Comparison of ENCODE assay signal across 1 cellular context in the genomic region with DNA sequence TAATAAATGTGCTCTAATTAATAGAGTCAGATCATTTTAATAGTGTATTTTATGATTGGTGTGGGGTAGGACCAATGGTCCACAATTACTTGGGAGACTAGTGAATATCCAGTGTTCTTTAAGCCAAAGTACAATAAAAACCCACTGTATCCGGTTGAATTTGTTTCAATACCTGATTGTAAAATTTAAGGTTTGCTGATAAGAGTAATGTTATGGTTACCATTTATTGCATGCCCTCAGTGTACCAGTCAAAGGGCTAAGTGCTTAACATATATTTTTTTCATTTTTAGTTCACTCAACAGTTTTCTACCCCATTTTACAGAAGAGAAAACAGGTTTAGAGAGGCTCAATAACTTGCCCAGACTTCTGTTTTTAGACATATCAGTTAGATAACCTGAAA.
TF ChIP-seq lines count a peak whose summit lies in the region.

No MANE protein-coding gene starts in this region.

TF ChIP-seq in neural cell, 6 proteins besides CTCF, POLR2A, EP300 and RAD21:
- TF ChIP-seq EZH2 (IDR thresholded peaks at IDR 0.05; ENCODE audit: borderline replicate concordance, insufficient read depth, low read length, poor library complexity, severe bottlenecking) (no peak), TAF1 (IDR thresholded peaks at IDR 0.05; ENCODE audit: low read depth) (no peak), POLR2AphosphoS5 (IDR thresholded peaks at IDR 0.05) (no peak), REST (IDR thresholded peaks at IDR 0.05; ENCODE audit: borderline replicate concordance) (no peak), SMC3 (conservative IDR thresholded peaks at IDR 0.05; ENCODE audit: poor library complexity) (no peak), MXI1 (conservative IDR thresholded peaks at IDR 0.05; ENCODE audit: poor library complexity, severe bottlenecking) (no peak)
